24 cellular contexts compared by ENCODE assay signal in the genomic region with DNA sequence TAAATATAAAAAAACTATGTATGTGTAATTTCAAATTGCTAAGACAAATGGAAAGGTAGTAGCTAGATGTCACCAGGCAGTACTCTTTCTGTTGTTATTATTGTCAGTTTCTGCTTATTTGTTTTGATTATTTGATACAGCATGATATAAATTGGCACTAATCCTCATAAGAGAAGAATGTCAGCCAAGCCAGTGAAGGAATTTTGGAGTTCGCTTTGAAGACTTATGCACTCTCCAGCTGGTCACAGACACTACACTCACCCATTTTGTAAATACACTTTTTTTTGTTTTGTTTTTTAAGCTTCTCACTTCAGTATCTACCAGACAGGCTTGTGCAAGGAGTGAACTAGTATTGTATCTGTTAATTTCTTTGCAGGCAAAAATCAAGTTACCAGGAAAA.
"Had no signal": no experiment of that assay in that cellular context is flagged by ENCODE, and none has a peak within 500 bp of the region (broad histone marks: within the 10 kb centered on the region; RNA-seq: fewer than 3 reads in every experiment).

No MANE protein-coding gene starts in this region.

- H3K4me1 Mint-ChIP-seq: activated B cell treated with CpG ODN at 0.5 μM for 24 hours; activated CD4-positive, alpha-beta memory T cell treated with anti-CD3 and anti-CD28 coated beads, Interleukin-2, amount 10 ng/mL, durations not matched to agents 7 days and 5 days; activated CD8-positive, alpha-beta memory T cell treated with anti-CD3 and anti-CD28 coated beads, Interleukin-2, amount 10 ng/mL, durations not matched to agents 7 days and 5 days; activated naive CD8-positive, alpha-beta T cell treated with anti-CD3 and anti-CD28 coated beads for 36 hours; endodermal cell; mesothelial cell of epicardium had no signal

- H3K27ac ChIP-seq: lower lobe of right lung, suprapubic skin, transverse colon, uterus had no signal

- H3K4me3 ChIP-seq: dorsolateral prefrontal cortex, lower lobe of right lung, suprapubic skin, transverse colon, uterus had no signal

- DNase-seq: activated B cell treated with CpG ODN at 0.5 μM for 24 hours; activated CD4-positive, alpha-beta memory T cell treated with anti-CD3 and anti-CD28 coated beads, Interleukin-2, amount 10 ng/mL, durations not matched to agents 7 days and 5 days; activated CD4-positive, alpha-beta T cell treated with anti-CD3 and anti-CD28 coated beads for 4 hours; activated CD8-positive, alpha-beta memory T cell treated with anti-CD3 and anti-CD28 coated beads, Interleukin-2, amount 10 ng/mL, durations not matched to agents 7 days and 5 days; activated naive CD4-positive, alpha-beta T cell; activated naive CD8-positive, alpha-beta T cell treated with anti-CD3 and anti-CD28 coated beads for 36 hours; amniotic stem cell; caudate nucleus; dorsolateral prefrontal cortex; endodermal cell; islet precursor cell; lower lobe of right lung; occipital lobe; retina; stimulated activated CD4-positive, alpha-beta T cell treated with anti-CD3 and anti-CD28 coated beads, Interleukin-2, amount 100 ng/mL, for 24 hours; T-helper 1 cell; T-helper 9 cell; transverse colon; uterus had no signal

- H3K27ac Mint-ChIP-seq: activated B cell treated with CpG ODN at 0.5 μM for 24 hours; activated CD4-positive, alpha-beta memory T cell treated with anti-CD3 and anti-CD28 coated beads, Interleukin-2, amount 10 ng/mL, durations not matched to agents 7 days and 5 days; activated CD8-positive, alpha-beta memory T cell treated with anti-CD3 and anti-CD28 coated beads, Interleukin-2, amount 10 ng/mL, durations not matched to agents 7 days and 5 days; activated naive CD8-positive, alpha-beta T cell treated with anti-CD3 and anti-CD28 coated beads for 36 hours; endodermal cell; mesothelial cell of epicardium; nephron; stimulated activated naive CD8-positive, alpha-beta T cell treated with anti-CD3 and anti-CD28 coated beads, Interleukin-15, Interleukin-2, amounts not matched to agents 100 ng/mL and 50 ng/mL, for 24 hours had no signal

- H3K36me3 Mint-ChIP-seq: activated CD8-positive, alpha-beta memory T cell treated with anti-CD3 and anti-CD28 coated beads, Interleukin-2, amount 10 ng/mL, durations not matched to agents 7 days and 5 days; activated naive CD8-positive, alpha-beta T cell treated with anti-CD3 and anti-CD28 coated beads for 36 hours; mesothelial cell of epicardium had no signal

- H3K9me3 Mint-ChIP-seq: endodermal cell; nephron; stimulated activated naive CD8-positive, alpha-beta T cell treated with anti-CD3 and anti-CD28 coated beads, Interleukin-15, Interleukin-2, amounts not matched to agents 100 ng/mL and 50 ng/mL, for 24 hours had no signal

- H3K27me3 Mint-ChIP-seq: activated B cell treated with CpG ODN at 0.5 μM for 24 hours; activated CD4-positive, alpha-beta memory T cell treated with anti-CD3 and anti-CD28 coated beads, Interleukin-2, amount 10 ng/mL, durations not matched to agents 7 days and 5 days; activated CD8-positive, alpha-beta memory T cell treated with anti-CD3 and anti-CD28 coated beads, Interleukin-2, amount 10 ng/mL, durations not matched to agents 7 days and 5 days; activated naive CD8-positive, alpha-beta T cell treated with anti-CD3 and anti-CD28 coated beads for 36 hours; stimulated activated naive CD8-positive, alpha-beta T cell treated with anti-CD3 and anti-CD28 coated beads, Interleukin-15, Interleukin-2, amounts not matched to agents 100 ng/mL and 50 ng/mL, for 24 hours had no signal

- H3K27me3 ChIP-seq: dorsolateral prefrontal cortex, suprapubic skin, transverse colon, uterus had no signal

- ATAC-seq: activated CD8-positive, alpha-beta memory T cell treated with anti-CD3 and anti-CD28 coated beads, Interleukin-2, amount 10 ng/mL, durations not matched to agents 7 days and 5 days; lower lobe of right lung had no signal

- H3K4me1 ChIP-seq: lower lobe of right lung, suprapubic skin, transverse colon, uterus had no signal

- H3K9me3 ChIP-seq: lower lobe of right lung, suprapubic skin, transverse colon, uterus had no signal

- H3K4me3 Mint-ChIP-seq: activated B cell treated with CpG ODN at 0.5 μM for 24 hours; activated CD4-positive, alpha-beta memory T cell treated with anti-CD3 and anti-CD28 coated beads, Interleukin-2, amount 10 ng/mL, durations not matched to agents 7 days and 5 days; activated CD8-positive, alpha-beta memory T cell treated with anti-CD3 and anti-CD28 coated beads, Interleukin-2, amount 10 ng/mL, durations not matched to agents 7 days and 5 days; activated naive CD8-positive, alpha-beta T cell treated with anti-CD3 and anti-CD28 coated beads for 36 hours; endodermal cell; mesothelial cell of epicardium; nephron; stimulated activated naive CD8-positive, alpha-beta T cell treated with anti-CD3 and anti-CD28 coated beads, Interleukin-15, Interleukin-2, amounts not matched to agents 100 ng/mL and 50 ng/mL, for 24 hours had no signal

- FAIRE-seq: colon had no signal

- H3K36me3 ChIP-seq: lower lobe of right lung, suprapubic skin, transverse colon, uterus had no signal
